In genomic region chr15:62428851-62429250, GRCh38 we compare ENCODE assay signal across 23 cellular contexts.
"Had no signal": no experiment of that assay in that cellular context is flagged by ENCODE, and none has a peak within 500 bp of the region (broad histone marks: within the 10 kb centered on the region; RNA-seq: fewer than 3 reads in every experiment).

No MANE protein-coding gene starts in this region.

- H3K4me3 Mint-ChIP-seq: immature natural killer cell; naive B cell; nephron; stimulated activated naive B cell treated with anti-CD40 and anti-IgM and Interleukin-4, amounts not matched to agents 10 μg/mL and 1 μg/mL and 100 μg/mL, for 72 hours; stimulated activated naive CD8-positive, alpha-beta T cell treated with anti-CD3 and anti-CD28 coated beads, Interleukin-15, amount 100 ng/mL, for 72 hours; type B pancreatic cell had no signal

- H3K4me3 ChIP-seq: colonic mucosa, esophagus squamous epithelium, gastroesophageal sphincter, left ventricle myocardium inferior, lung, psoas muscle, spleen had no signal

- H3K9me3 Mint-ChIP-seq: immature natural killer cell; naive B cell; nephron; stimulated activated naive B cell treated with anti-CD40 and anti-IgM and Interleukin-4, amounts not matched to agents 10 μg/mL and 1 μg/mL and 100 μg/mL, for 72 hours; stimulated activated naive CD8-positive, alpha-beta T cell treated with anti-CD3 and anti-CD28 coated beads, Interleukin-15, amount 100 ng/mL, for 72 hours; type B pancreatic cell had no signal

- H3K27ac ChIP-seq: colonic mucosa, esophagus squamous epithelium, gastroesophageal sphincter, left ventricle myocardium inferior, psoas muscle, spleen had no signal

- H3K4me1 Mint-ChIP-seq: immature natural killer cell; naive B cell; stimulated activated naive B cell treated with anti-CD40 and anti-IgM and Interleukin-4, amounts not matched to agents 10 μg/mL and 1 μg/mL and 100 μg/mL, for 72 hours; stimulated activated naive CD8-positive, alpha-beta T cell treated with anti-CD3 and anti-CD28 coated beads, Interleukin-15, amount 100 ng/mL, for 72 hours had no signal

- DNase-seq: colonic mucosa; dermis blood vessel endothelial cell; esophagus squamous epithelium; foreskin fibroblast; glutamatergic neuron; immature natural killer cell; kidney; left cardiac atrium; left ventricle myocardium inferior; naive B cell; psoas muscle; retina; spleen; stimulated activated CD4-positive, alpha-beta T cell treated with anti-CD3 and anti-CD28 coated beads, Interleukin-15, amount 100 ng/mL, for 24 hours; stimulated activated CD4-positive, alpha-beta T cell treated with anti-CD3 and anti-CD28 coated beads, Interleukin-1b, Interleukin-23, amount 100 ng/mL, for 48 hours; stimulated activated CD4-positive, alpha-beta T cell treated with anti-CD3 and anti-CD28 coated beads, Interleukin-4, amount 100 ng/mL, for 4 hours; stimulated activated naive B cell treated with anti-CD40 and anti-IgM and Interleukin-4, amounts not matched to agents 10 μg/mL and 1 μg/mL and 100 μg/mL, for 72 hours; stimulated activated naive CD8-positive, alpha-beta T cell treated with anti-CD3 and anti-CD28 coated beads, Interleukin-15, amount 100 ng/mL, for 72 hours had no signal

- ATAC-seq: gastroesophageal sphincter; left cardiac atrium; psoas muscle; sciatic nerve; stimulated activated naive B cell treated with anti-CD40 and anti-IgM and Interleukin-4, amounts not matched to agents 10 μg/mL and 1 μg/mL and 100 μg/mL, for 72 hours; stimulated activated naive CD8-positive, alpha-beta T cell treated with anti-CD3 and anti-CD28 coated beads, Interleukin-15, amount 100 ng/mL, for 72 hours had no signal

- H3K36me3 ChIP-seq: colonic mucosa, esophagus squamous epithelium, gastroesophageal sphincter, left ventricle myocardium inferior, spleen had no signal

- H3K27me3 Mint-ChIP-seq: naive B cell; stimulated activated naive B cell treated with anti-CD40 and anti-IgM and Interleukin-4, amounts not matched to agents 10 μg/mL and 1 μg/mL and 100 μg/mL, for 72 hours; stimulated activated naive CD8-positive, alpha-beta T cell treated with anti-CD3 and anti-CD28 coated beads, Interleukin-15, amount 100 ng/mL, for 72 hours; type B pancreatic cell had no signal

- H3K36me3 Mint-ChIP-seq: immature natural killer cell; naive B cell; stimulated activated naive B cell treated with anti-CD40 and anti-IgM and Interleukin-4, amounts not matched to agents 10 μg/mL and 1 μg/mL and 100 μg/mL, for 72 hours had no signal

- H3K4me1 ChIP-seq: colonic mucosa, esophagus squamous epithelium, spleen had no signal

- H3K9me3 ChIP-seq: colonic mucosa, esophagus squamous epithelium, gastroesophageal sphincter, left ventricle myocardium inferior, psoas muscle, spleen had no signal

- H3K27me3 ChIP-seq: colonic mucosa, esophagus squamous epithelium, gastroesophageal sphincter, spleen had no signal

- H3K27ac Mint-ChIP-seq: immature natural killer cell; naive B cell; stimulated activated naive B cell treated with anti-CD40 and anti-IgM and Interleukin-4, amounts not matched to agents 10 μg/mL and 1 μg/mL and 100 μg/mL, for 72 hours; stimulated activated naive CD8-positive, alpha-beta T cell treated with anti-CD3 and anti-CD28 coated beads, Interleukin-15, amount 100 ng/mL, for 72 hours; type B pancreatic cell had no signal
